38 cellular contexts compared by ENCODE assay signal in genomic region chr1:15468145-15468544, GRCh38. TPM values are rescaled to one million over a fixed set of nuclear protein-coding genes. Genes with fewer than 3 reads are reported as not detected.
"Had no signal": no experiment of that assay in that cellular context is flagged by ENCODE, and none has a peak within 500 bp of the region (broad histone marks: within the 10 kb centered on the region; RNA-seq: fewer than 3 reads in every experiment).

No MANE protein-coding gene starts in this region.

- H3K4me2 ChIP-seq: KMS-11 had no signal

- DNase-seq: Karpas-422, Kasumi-1, MM.1S, MV-4-11, NCI-H1048, NCI-H1092, NCI-H1092 treated with DMSO at 0.1 percent for 48 hours, NCI-H1105, NCI-H1105 treated with DMSO at 0.1 percent for 48 hours, NCI-H1417 treated with DMSO at 0.1 percent for 48 hours, NCI-H1436, NCI-H1436 treated with DMSO at 0.1 percent for 48 hours, NCI-H146, NCI-H1694, NCI-H1694 treated with DMSO at 0.1 percent for 48 hours, NCI-H187, NCI-H187 treated with DMSO at 0.1 percent for 48 hours, NCI-H1930, NCI-H2029, NCI-H2029 treated with DMSO at 0.1 percent for 48 hours, NCI-H2081, NCI-H2081 treated with DMSO at 0.1 percent for 48 hours, NCI-H2107, NCI-H2171, NCI-H2171 treated with DMSO at 0.1 percent for 48 hours, NCI-H2227 treated with DMSO at 0.1 percent for 48 hours, NCI-H226, NCI-H345, NCI-H446, NCI-H446 treated with DMSO at 0.1 percent for 48 hours, NCI-H510A, NCI-H510A treated with DMSO at 0.1 percent for 48 hours, NCI-H524 had no signal

- H3K9ac ChIP-seq: KMS-11 had no signal

- H3K27ac ChIP-seq: KMS-11 had no signal

RNA-seq across cellular contexts. Expression of gene CELA2B, which starts 7.8 kb away (rescaled TPM):
- total RNA-seq: LHCN-M2, M059J, MCF 10A, NCI-H460 had no signal

RNA-seq across cellular contexts. Expression of gene CELA2A, which starts 11.6 kb away (rescaled TPM):
- total RNA-seq: LHCN-M2, M059J, MCF 10A, NCI-H460 had no signal

RNA-seq across cellular contexts. Expression of gene CTRC, which starts 29.9 kb away (rescaled TPM):
- total RNA-seq: LHCN-M2, MCF 10A, NCI-H460 had no signal
